Comparison of ENCODE assay signal across 9 cellular contexts in genomic region chr10:118721005-118721876, GRCh38.
DNase-seq lines count a peak whose midpoint lies in the region; ATAC-seq lines count a peak whose summit lies in the region.
"Had no signal": no experiment of that assay in that cellular context is flagged by ENCODE, and none has a peak within 500 bp of the region (broad histone marks: within the 10 kb centered on the region; RNA-seq: fewer than 3 reads in every experiment).

No MANE protein-coding gene starts in this region.

- ATAC-seq in GM19023 (IDR thresholded peaks at IDR 0.05; ENCODE audit: unreplicated experiment), result no peak

- in situ Hi-C loops in T47D (cut with HindIII; ENCODE audit: low pct_unique_long_range_greater_than_20kb, low sequenced_read_pairs), result no loop called here

- peak; percentile 57 for DNase-seq in NCI-H82 (lab: John Stamatoyannopoulos, UW)
- DNase-seq in NCI-H82 treated with DMSO at 0.1 percent for 48 hours (lab: John Stamatoyannopoulos, UW; ENCODE audit: unreplicated experiment), result no peak
- peak; percentile 32 for DNase-seq in HuH-7 (ENCODE audit: low spot score)
- DNase-seq in T-helper 1 cell, result peak in 4 of 5 donors; percentile 23 to 60 (median 48)
- peak; percentile 2 to 54 for DNase-seq in T47D (ENCODE audit: low read depth in 1 of 2, low spot score in 1 of 2)
- peak; percentile 76 for DNase-seq in left kidney (ENCODE audit: low read depth, low spot score)
- DNase-seq in stimulated activated CD8-positive, alpha-beta memory T cell treated with anti-CD3 and anti-CD28 coated beads, Interleukin-2, amount 100 ng/mL, for 48 hours (ENCODE audit: low read depth in 2 of 2), result peak; percentile 10 to 32
- DNase-seq: left cardiac atrium had no signal
